8 cellular contexts compared by ENCODE assay signal in the genomic region with DNA sequence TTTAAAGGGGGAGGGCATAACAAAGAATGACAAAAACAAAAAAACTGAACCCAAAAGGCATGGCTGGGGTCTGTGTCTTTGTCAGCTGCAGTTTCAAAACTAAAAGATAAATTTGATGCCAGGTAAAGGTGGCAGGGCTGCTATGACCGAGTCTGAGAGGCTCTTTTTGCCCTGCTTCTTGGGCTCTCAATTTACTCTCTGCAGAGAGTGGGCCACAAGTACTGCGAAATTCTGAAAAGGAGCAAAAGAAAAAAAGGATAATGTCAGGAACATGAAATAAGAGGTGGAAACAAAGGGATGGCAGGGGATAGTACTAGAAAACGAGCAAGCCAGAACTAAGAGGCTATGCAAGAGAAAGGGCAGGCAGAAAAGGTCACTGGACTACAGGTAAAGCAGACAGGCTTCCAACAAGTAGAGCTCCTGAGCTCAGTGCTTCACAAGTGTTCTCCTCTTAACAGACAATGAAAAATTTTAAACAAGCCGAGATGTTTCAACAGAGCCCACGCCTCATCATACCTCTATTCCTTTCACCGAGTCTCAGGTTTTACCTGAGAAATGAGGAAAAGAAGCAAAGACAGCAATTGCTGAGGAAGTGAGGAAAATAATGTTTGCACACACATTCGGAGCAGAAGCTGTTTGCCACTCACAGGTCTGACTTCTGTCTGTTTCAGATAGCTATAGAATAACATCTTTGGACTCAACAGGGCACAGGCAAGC. TPM values are rescaled to one million over a fixed set of nuclear protein-coding genes. Genes with fewer than 3 reads are reported as not detected.
DNase-seq lines count a peak whose midpoint lies in the region; ATAC-seq, FAIRE-seq and TF ChIP-seq lines count a peak whose summit lies in the region.

No MANE protein-coding gene starts in this region.

- DNase-seq in DMS53 (lab: John Stamatoyannopoulos, UW) (peak; percentile 52), MG63 (no peak), bronchial epithelial cell (ENCODE audit: low read depth) (peak; percentile 41), NCI-H446 (lab: John Stamatoyannopoulos, UW) (no peak)

- TF ChIP-seq CTCF in bronchial epithelial cell (IDR thresholded peaks at IDR 0.05; ENCODE audit: insufficient read depth, low read length, severe bottlenecking): no peak

- H3K36me3 ChIP-seq in MG63 (peaks cover 71% of the 10 kb centered on the region), bronchial epithelial cell (ENCODE audit: control insufficient read depth, insufficient read depth, low read length) (peaks cover 8% of the 10 kb centered on the region), mucosa of rectum (ENCODE audit: control insufficient read depth in 2 of 2, insufficient read depth in 2 of 2, low read length in 2 of 2) (peaks cover 0 to 2% of the 10 kb centered on the region in 2 donors)

- peak overlapping the region; percentile 88 to 90 for H3K27ac ChIP-seq in mucosa of rectum (ENCODE audit: low read depth in 2 of 2, low read length in 2 of 2)

- no peaks in the 10 kb centered on the region for H3K27me3 ChIP-seq in MG63
- H3K27me3 ChIP-seq in bronchial epithelial cell (ENCODE audit: control insufficient read depth, insufficient read depth, low read length): no peaks in the 10 kb centered on the region
- H3K27me3 ChIP-seq in mucosa of rectum (ENCODE audit: control insufficient read depth in 2 of 2, insufficient read depth in 2 of 2, low read length in 2 of 2): no peaks in the 10 kb centered on the region

- FAIRE-seq in bronchial epithelial cell (lab: Jason Lieb, UNC): no peak

- H3K4me3 ChIP-seq in MG63: peak overlapping the region; percentile 83
- H3K4me3 ChIP-seq in bronchial epithelial cell (ENCODE audit: low read depth, low read length): peak overlapping the region; percentile 65
- peak overlapping the region; percentile 82 to 89 for H3K4me3 ChIP-seq in mucosa of rectum (ENCODE audit: low read length in 2 of 2)

- peaks cover 12 to 15% of the 10 kb centered on the region in 2 donors for H3K4me1 ChIP-seq in mucosa of rectum (ENCODE audit: control insufficient read depth in 2 of 2, insufficient read depth in 2 of 2, low read length in 2 of 2)

- H3K9me3 ChIP-seq in MG63: no peaks in the 10 kb centered on the region
- no peaks in the 10 kb centered on the region for H3K9me3 ChIP-seq in mucosa of rectum (ENCODE audit: control insufficient read depth in 2 of 2, low read length in 2 of 2)

- peak overlapping the region; percentile 82 to 86 for H3K9ac ChIP-seq in mucosa of rectum (ENCODE audit: low read depth in 1 of 2, low read length in 2 of 2)

- ATAC-seq in esophagus mucosa (no peak), GM19463 (IDR thresholded peaks at IDR 0.05; ENCODE audit: unreplicated experiment) (no peak), HG03159 (IDR thresholded peaks at IDR 0.05; ENCODE audit: unreplicated experiment) (no peak)

RNA-seq across cellular contexts. Expression of gene IRS1, which starts 7.3 kb away (rescaled TPM):
- 5.1 and 5.6 TPM in 2 replicates for total RNA-seq in MG63 (2014; rRNA removed; shearing (Covaris generic); ENCODE audit: low replicate concordance)
- total RNA-seq in bronchial epithelial cell (7.0 and 12.6 TPM in 2 replicates), esophagus mucosa (13.9 TPM)

RNA-seq across cellular contexts. Expression of gene RHBDD1, which starts 43.5 kb away (rescaled TPM):
- total RNA-seq in MG63 (2014; rRNA removed; shearing (Covaris generic); ENCODE audit: low replicate concordance): 5.1 and 19.6 TPM in 2 replicates
- total RNA-seq in bronchial epithelial cell: 29.7 and 32.0 TPM in 2 replicates
- 26.6 TPM for total RNA-seq in esophagus mucosa

Comparison
In these comparisons a context has a peak if more than half of its experiments do, and no peak if none do; other contexts are left out.
1. DNase-seq: peak in DMS53 (single experiment) and bronchial epithelial cell (single experiment); none in MG63 (single experiment) and NCI-H446 (0 of 2).
2. Peak in every context shown above with its lines, with median percentiles within 50 percentile points of each other: H3K4me3 ChIP-seq.